Comparison of ENCODE assay signal across 11 cellular contexts in genomic region chr19:27774337-27774736, GRCh38.
DNase-seq lines count a peak whose midpoint lies in the region; ATAC-seq and TF ChIP-seq lines count a peak whose summit lies in the region.
"Had no signal": no experiment of that assay in that cellular context is flagged by ENCODE, and none has a peak within 500 bp of the region (broad histone marks: within the 10 kb centered on the region; RNA-seq: fewer than 3 reads in every experiment).

No MANE protein-coding gene starts in this region.

- no peaks in the 10 kb centered on the region for H3K27me3 ChIP-seq in DND-41 (ENCODE audit: insufficient read depth, low read length, poor library complexity)

- H3K4me3 ChIP-seq in DND-41 (ENCODE audit: low read depth in 1 of 2, low read length in 2 of 2): no peak overlapping the region
- no peak overlapping the region for H3K4me3 ChIP-seq in fibroblast of mammary gland (ENCODE audit: control insufficient read depth, low read depth, low read length)

- no peaks in the 10 kb centered on the region for H4K20me1 ChIP-seq in DND-41 (ENCODE audit: insufficient read depth, low read length)

- peaks cover 22% of the 10 kb centered on the region for H3K9me3 ChIP-seq in DND-41 (ENCODE audit: insufficient read depth, low read length, severe bottlenecking)

- H3K9ac ChIP-seq in DND-41 (ENCODE audit: low read depth, low read length): no peak overlapping the region

- no peaks in the 10 kb centered on the region for H3K79me2 ChIP-seq in DND-41 (ENCODE audit: insufficient read depth, low read length)

- H3K36me3 ChIP-seq in DND-41 (ENCODE audit: insufficient read depth, low read length): peaks cover 13% of the 10 kb centered on the region

- H3K27ac ChIP-seq in DND-41 (ENCODE audit: low read length): no peak overlapping the region

- H3K4me2 ChIP-seq in DND-41 (ENCODE audit: insufficient read depth, low read length): no peak overlapping the region

- DNase-seq in ACHN: peak; percentile 23
- peak; percentile 20 for DNase-seq in DND-41
- peak; percentile 16 for DNase-seq in SK-MEL-5 (ENCODE audit: low read depth, low spot score)
- no peak for DNase-seq in fibroblast of mammary gland (ENCODE audit: low read depth)
- DNase-seq in T-helper 1 cell: no peak
- DNase-seq: Calu3, NCI-H1105, small intestine had no signal

- in situ Hi-C loops in ACHN (cut with HindIII; ENCODE audit: low pct_ligation_motif_present, low pct_unique_long_range_greater_than_20kb, low sequenced_read_pairs) (no loop called here), SK-MEL-5 (cut with HindIII; ENCODE audit: low pct_unique_long_range_greater_than_20kb, low sequenced_read_pairs) (no loop called here)

- ATAC-seq in DND-41 (ENCODE audit: insufficient read depth, low read depth) (no peak), HG03432 (IDR thresholded peaks at IDR 0.05; ENCODE audit: unreplicated experiment) (no peak), GM18868 (IDR thresholded peaks at IDR 0.05; ENCODE audit: unreplicated experiment) (no peak), HG02678 (IDR thresholded peaks at IDR 0.05; ENCODE audit: unreplicated experiment) (no peak)

- no peak overlapping the region for H2AFZ ChIP-seq in DND-41 (ENCODE audit: low read depth, low read length)

- no peaks in the 10 kb centered on the region for H3K4me1 ChIP-seq in DND-41 (ENCODE audit: insufficient read depth, low read length)

- TF ChIP-seq CTCF in DND-41 (IDR thresholded peaks at IDR 0.05; ENCODE audit: borderline replicate concordance, extremely low read depth, low read length, poor library complexity, severe bottlenecking) (peak; percentile 54), fibroblast of mammary gland (conservative IDR thresholded peaks at IDR 0.05; ENCODE audit: control insufficient read depth, insufficient read depth, low read depth, low read length) (peak; percentile 45)

Comparison
In these comparisons a context has a peak if more than half of its experiments do, and no peak if none do; other contexts are left out.
1. DNase-seq: peak in ACHN (single experiment), DND-41 (single experiment) and SK-MEL-5 (single experiment); none in fibroblast of mammary gland (single experiment) and T-helper 1 cell (0 of 5).